9 cellular contexts compared by ENCODE assay signal in the genomic region with DNA sequence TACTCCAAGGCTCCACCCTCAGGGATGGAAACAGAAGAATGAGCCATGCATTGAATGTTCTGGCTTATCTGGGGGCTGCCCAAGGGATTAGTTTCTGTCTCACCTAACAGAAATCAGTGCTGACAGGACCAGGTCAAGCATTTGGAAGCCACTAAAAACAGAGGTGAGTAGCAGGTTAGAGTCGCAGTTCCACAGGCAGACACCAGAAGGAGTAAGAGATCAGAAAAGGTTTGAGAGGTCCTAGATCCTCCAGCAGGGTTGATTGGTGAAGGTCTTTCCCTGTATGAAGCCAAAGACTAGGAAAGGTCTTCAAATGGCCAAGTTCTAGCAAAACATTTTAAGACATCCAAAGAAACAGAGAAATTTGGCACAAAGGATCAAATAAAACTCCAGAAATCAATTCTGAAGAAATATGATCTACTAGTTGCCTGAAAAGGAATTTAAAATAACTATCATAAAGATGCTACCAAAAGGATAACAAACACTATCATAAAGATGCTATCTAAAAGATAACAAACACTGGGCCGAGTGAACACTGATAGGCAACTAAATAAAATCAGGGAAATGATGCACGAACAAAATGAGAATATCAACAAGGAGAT. TPM values are rescaled to one million over a fixed set of nuclear protein-coding genes. Genes with fewer than 3 reads are reported as not detected.
DNase-seq lines count a peak whose midpoint lies in the region; ATAC-seq, FAIRE-seq and TF ChIP-seq lines count a peak whose summit lies in the region.
"Had no signal": no experiment of that assay in that cellular context is flagged by ENCODE, and none has a peak within 500 bp of the region (broad histone marks: within the 10 kb centered on the region; RNA-seq: fewer than 3 reads in every experiment).

No MANE protein-coding gene starts in this region.

- peaks cover 11% of the 10 kb centered on the region for H3K4me1 Mint-ChIP-seq in memory B cell

- peak; percentile 28 for FAIRE-seq in bronchial epithelial cell (lab: Jason Lieb, UNC)

- no peaks in the 10 kb centered on the region for H3K27me3 Mint-ChIP-seq in memory B cell

- TF ChIP-seq CTCF in bronchial epithelial cell (IDR thresholded peaks at IDR 0.05; ENCODE audit: insufficient read depth, low read length, severe bottlenecking) = peak; percentile 91

- H3K36me3 Mint-ChIP-seq in memory B cell = peaks cover 34% of the 10 kb centered on the region

- no peak overlapping the region for H3K4me3 Mint-ChIP-seq in memory B cell

- H3K27ac Mint-ChIP-seq in memory B cell = no peak overlapping the region

- no peak overlapping the region for H3K4me3 ChIP-seq in bronchial epithelial cell (ENCODE audit: low read depth, low read length)
- H3K4me3 ChIP-seq: BLaER1 had no signal

- H3K9me3 Mint-ChIP-seq in memory B cell = peaks cover 12% of the 10 kb centered on the region

- H3K27me3 ChIP-seq in bronchial epithelial cell (ENCODE audit: control insufficient read depth, insufficient read depth, low read length) = no peaks in the 10 kb centered on the region
- H3K27me3 ChIP-seq: BLaER1 had no signal

- ATAC-seq in memory B cell (ENCODE audit: low read depth) (peak; percentile 77), HG03439 (IDR thresholded peaks at IDR 0.05; ENCODE audit: unreplicated experiment) (no peak)

- H3K36me3 ChIP-seq in bronchial epithelial cell (ENCODE audit: control insufficient read depth, insufficient read depth, low read length) = no peaks in the 10 kb centered on the region
- H3K36me3 ChIP-seq: BLaER1 had no signal

- DNase-seq in NCI-H2081 (lab: John Stamatoyannopoulos, UW) (peak; percentile 29 to 57), NCI-H2081 treated with DMSO at 0.1 percent for 48 hours (lab: John Stamatoyannopoulos, UW) (no peak), NCI-H1092 (lab: John Stamatoyannopoulos, UW) (peak; percentile 10), T-helper 1 cell (peak; percentile 13 to 44 (median 31)), bronchial epithelial cell (ENCODE audit: low read depth) (peak; percentile 67), memory B cell (ENCODE audit: low spot score in 2 of 2) (peak; percentile 46 to 53), ureter (ENCODE audit: low spot score) (peak; percentile 45)

RNA-seq across cellular contexts. Expression of a gene that starts 19.5 kb away (rescaled TPM):
- 5.3 and 9.7 TPM in 2 replicates for total RNA-seq in bronchial epithelial cell
- 7.0 TPM for total RNA-seq in ureter

RNA-seq across cellular contexts. Expression of a gene that starts 21.8 kb away (rescaled TPM):
- total RNA-seq in bronchial epithelial cell = 31.6 and 33.4 TPM in 2 replicates
- total RNA-seq in ureter = 37.7 TPM
